ENCODE assay signal across 20 cellular contexts in genomic region chr11:12402027-12402426, GRCh38. TPM values are rescaled to one million over a fixed set of nuclear protein-coding genes. Genes with fewer than 3 reads are reported as not detected.
DNase-seq lines count a peak whose midpoint lies in the region; ATAC-seq and TF ChIP-seq lines count a peak whose summit lies in the region.
"Had no signal": no experiment of that assay in that cellular context is flagged by ENCODE, and none has a peak within 500 bp of the region (broad histone marks: within the 10 kb centered on the region; RNA-seq: fewer than 3 reads in every experiment).

No MANE protein-coding gene starts in this region.

- H3K79me2 ChIP-seq in trophoblast cell (ENCODE audit: control insufficient read depth, insufficient read depth, low read length, poor library complexity), result peaks cover 5% of the 10 kb centered on the region

- H2BK12ac ChIP-seq in trophoblast cell (ENCODE audit: low read length), result peak overlapping the region; percentile 81

- H3K36me3 ChIP-seq in esophagus squamous epithelium (no peaks in the 10 kb centered on the region), trophoblast cell (ENCODE audit: control insufficient read depth in 1 of 2, insufficient read depth in 2 of 2, low read length in 2 of 2) (no peaks in the 10 kb centered on the region), psoas muscle (ENCODE audit: insufficient read depth in 1 of 2, low read depth in 1 of 2) (no peaks in the 10 kb centered on the region)

- H3K4ac ChIP-seq in trophoblast cell (ENCODE audit: low read depth, low read length), result peak overlapping the region; percentile 13

- peak overlapping the region; percentile 5 for H2AFZ ChIP-seq in trophoblast cell (ENCODE audit: insufficient read depth, low read length, poor library complexity)

- H3K27ac ChIP-seq in esophagus squamous epithelium, result peak overlapping the region; percentile 18 to 88 (median 86)
- no peak overlapping the region for H3K27ac ChIP-seq in trophoblast cell (ENCODE audit: low read depth, low read length)
- H3K27ac ChIP-seq in psoas muscle, result no peak overlapping the region
- H3K27ac ChIP-seq in CD4-positive, alpha-beta T cell (ENCODE audit: low read depth, low read length), result no peak overlapping the region
- H3K27ac ChIP-seq: KMS-11 had no signal

- H3K9me3 ChIP-seq in esophagus squamous epithelium (no peaks in the 10 kb centered on the region), trophoblast cell (ENCODE audit: insufficient read depth, low read depth, low read length) (no peaks in the 10 kb centered on the region), psoas muscle (no peaks in the 10 kb centered on the region)
- H3K9me3 ChIP-seq in CD4-positive, alpha-beta T cell (ENCODE audit: control insufficient read depth, low read length), result no peaks in the 10 kb centered on the region

- no peaks in the 10 kb centered on the region for H3K27me3 Mint-ChIP-seq in CD4-positive, alpha-beta T cell
- H3K27me3 Mint-ChIP-seq in activated naive CD4-positive, alpha-beta T cell treated with anti-CD3 and anti-CD28 coated beads for 36 hours (ENCODE audit: low read depth), result no peaks in the 10 kb centered on the region

- no peak for TF ChIP-seq CTCF in esophagus squamous epithelium (IDR thresholded peaks at IDR 0.05)
- TF ChIP-seq CTCF in psoas muscle (IDR thresholded peaks at IDR 0.05), result no peak
- TF ChIP-seq CTCF in CD4-positive, alpha-beta T cell (IDR thresholded peaks at IDR 0.05), result no peak

- H4K8ac ChIP-seq in trophoblast cell (ENCODE audit: low read depth, low read length), result no peak overlapping the region

- H2AK5ac ChIP-seq in trophoblast cell (ENCODE audit: low read length), result no peak overlapping the region

- H3K4me2 ChIP-seq in trophoblast cell (ENCODE audit: low read length), result no peak overlapping the region
- H3K4me2 ChIP-seq: KMS-11 had no signal

- no peak for TF ChIP-seq POLR2A in esophagus squamous epithelium (IDR thresholded peaks at IDR 0.05)

- H3K79me1 ChIP-seq in trophoblast cell (ENCODE audit: low read length), result peaks cover 5% of the 10 kb centered on the region

- H3K4me1 ChIP-seq in esophagus squamous epithelium (peaks cover 0 to 62% (median 3%) of the 10 kb centered on the region in 3 donors), trophoblast cell (ENCODE audit: control insufficient read depth in 1 of 2, insufficient read depth in 2 of 2, low read length in 2 of 2) (peaks cover 17 to 20% of the 10 kb centered on the region in 2 experiments), psoas muscle (peaks cover 3% of the 10 kb centered on the region)

- DNase-seq in ELF-1 (ENCODE audit: low read depth, low spot score), result peak; percentile 10
- DNase-seq in NCI-H69 (lab: John Stamatoyannopoulos, UW), result peak; percentile 21
- DNase-seq in esophagus squamous epithelium (lab: John Stamatoyannopoulos, UW), result no peak
- peak in 1 of 2 donors; percentile 21 for DNase-seq in trophoblast cell
- DNase-seq in psoas muscle, result no peak
- DNase-seq in T-helper 2 cell, result no peak
- DNase-seq in CD4-positive, alpha-beta T cell, result no peak
- DNase-seq in activated naive CD4-positive, alpha-beta T cell treated with anti-CD3 and anti-CD28 coated beads for 36 hours, result no peak
- DNase-seq: activated CD8-positive, alpha-beta memory T cell treated with anti-CD3 and anti-CD28 coated beads, Interleukin-2, amount 50 U/mL, for 48 hours; activated effector memory CD4-positive, alpha-beta T cell treated with anti-CD3 and anti-CD28 coated beads, Interleukin-2, amount 50 U/mL, for 16 hours; CD4-positive, alpha-beta memory T cell; DMS79; head of caudate nucleus; immature natural killer cell; naive B cell; NCI-H2081; SHP77; stimulated activated CD8-positive, alpha-beta memory T cell treated with anti-CD3 and anti-CD28 coated beads, Interleukin-4, amount 100 ng/mL, for 48 hours; substantia nigra had no signal

- no peak overlapping the region for H3K4me3 ChIP-seq in esophagus squamous epithelium
- no peak overlapping the region for H3K4me3 ChIP-seq in trophoblast cell (ENCODE audit: low read depth, low read length)
- no peak overlapping the region for H3K4me3 ChIP-seq in psoas muscle

- H3K4me1 Mint-ChIP-seq in CD4-positive, alpha-beta T cell (ENCODE audit: low read depth), result peaks cover 15% of the 10 kb centered on the region
- peaks cover 9% of the 10 kb centered on the region for H3K4me1 Mint-ChIP-seq in activated naive CD4-positive, alpha-beta T cell treated with anti-CD3 and anti-CD28 coated beads for 36 hours (ENCODE audit: low read depth)
- H3K4me1 Mint-ChIP-seq: immature natural killer cell, naive B cell had no signal

- no peaks in the 10 kb centered on the region for H3K27me3 ChIP-seq in esophagus squamous epithelium
- no peaks in the 10 kb centered on the region for H3K27me3 ChIP-seq in trophoblast cell (ENCODE audit: insufficient read depth, low read length)
- H3K27me3 ChIP-seq in psoas muscle (ENCODE audit: insufficient read depth in 3 of 3, low read length in 2 of 3), result no peaks in the 10 kb centered on the region
- H3K27me3 ChIP-seq in CD4-positive, alpha-beta T cell (ENCODE audit: control insufficient read depth, insufficient read depth, low read length), result no peaks in the 10 kb centered on the region

- no peak overlapping the region for H2BK120ac ChIP-seq in trophoblast cell (ENCODE audit: insufficient read depth, low read length, poor library complexity)

- H4K12ac ChIP-seq in trophoblast cell (ENCODE audit: low read depth, low read length), result no peak overlapping the region

- no peak for ATAC-seq in psoas muscle
- ATAC-seq in CD4-positive, alpha-beta T cell (ENCODE audit: poor library complexity), result no peak

- no peak overlapping the region for H2BK5ac ChIP-seq in trophoblast cell (ENCODE audit: low read depth, low read length, poor library complexity)

- POLR2A ChIA-PET in CD4-positive, alpha-beta T cell (lab: Charles Lee), result no interaction called here

- WGBS in esophagus squamous epithelium, 2 donors, result 70 to 76% methylated on average over 4 of the region's 4 CpGs
- WGBS in trophoblast cell (ENCODE audit: extremely low coverage, insufficient coverage, insufficient read length), result no CpG with 5 or more reads among the region's 4 CpGs
- 77 to 94% (median 93%) methylated on average over 4 of the region's 4 CpGs for WGBS in psoas muscle, 3 donors

- H3K14ac ChIP-seq in trophoblast cell (ENCODE audit: low read length), result peak overlapping the region; percentile 2

- H3K36me3 Mint-ChIP-seq in CD4-positive, alpha-beta T cell (ENCODE audit: low read depth), result no peaks in the 10 kb centered on the region
- H3K36me3 Mint-ChIP-seq in activated naive CD4-positive, alpha-beta T cell treated with anti-CD3 and anti-CD28 coated beads for 36 hours (ENCODE audit: low read depth), result no peaks in the 10 kb centered on the region
- H3K36me3 Mint-ChIP-seq: CD4-positive, alpha-beta memory T cell; immature natural killer cell; naive B cell had no signal

- H3K9ac ChIP-seq in trophoblast cell (ENCODE audit: low read length), result no peak overlapping the region
- H3K9ac ChIP-seq: KMS-11 had no signal

- CTCF ChIA-PET in CD4-positive, alpha-beta T cell (lab: Charles Lee), result no interaction called here
- CTCF ChIA-PET in activated naive CD4-positive, alpha-beta T cell treated with anti-CD3 and anti-CD28 coated beads for 36 hours (lab: Charles Lee), result interaction anchor here (1.0 kb wide), 1 partner anchor 113 kb away, joined by 3 read pairs; no protein-coding TSS in a partner anchor

- no peak overlapping the region for H3K27ac Mint-ChIP-seq in CD4-positive, alpha-beta T cell
- H3K27ac Mint-ChIP-seq in activated naive CD4-positive, alpha-beta T cell treated with anti-CD3 and anti-CD28 coated beads for 36 hours, result no peak overlapping the region
- H3K27ac Mint-ChIP-seq: immature natural killer cell, naive B cell had no signal

- H3K4me3 Mint-ChIP-seq in CD4-positive, alpha-beta T cell, result no peak overlapping the region
- H3K4me3 Mint-ChIP-seq in activated naive CD4-positive, alpha-beta T cell treated with anti-CD3 and anti-CD28 coated beads for 36 hours, result no peak overlapping the region
- H3K4me3 Mint-ChIP-seq: CD4-positive, alpha-beta memory T cell; immature natural killer cell; naive B cell had no signal

- H3K18ac ChIP-seq in trophoblast cell (ENCODE audit: low read length), result peak overlapping the region; percentile 75

- no peaks in the 10 kb centered on the region for H3K9me3 Mint-ChIP-seq in CD4-positive, alpha-beta T cell
- no peaks in the 10 kb centered on the region for H3K9me3 Mint-ChIP-seq in activated naive CD4-positive, alpha-beta T cell treated with anti-CD3 and anti-CD28 coated beads for 36 hours
- H3K9me3 Mint-ChIP-seq: CD4-positive, alpha-beta memory T cell; immature natural killer cell had no signal

- intact Hi-C loops in esophagus squamous epithelium (cut with DNase I) (no loop called here), psoas muscle (cut with DNase I) (no loop called here)
- intact Hi-C loops in CD4-positive, alpha-beta T cell (cut with DNase I, micrococcal nuclease), result no loop called here
- intact Hi-C loops in activated naive CD4-positive, alpha-beta T cell treated with anti-CD3 and anti-CD28 coated beads for 36 hours (cut with micrococcal nuclease), result no loop called here

- no peak overlapping the region for H4K91ac ChIP-seq in trophoblast cell (ENCODE audit: low read depth, low read length)

- no peak overlapping the region for H3K23ac ChIP-seq in trophoblast cell (ENCODE audit: low read length)

RNA-seq across cellular contexts. Expression of gene PARVA, which starts 24.7 kb away (rescaled TPM):
- 10 to 100 TPM in 3 of 4 donors, 1 to 10 TPM in 1; 8.6 to 66.9 (median 16.2) TPM for total RNA-seq in esophagus squamous epithelium
- 66.9 and 67.3 TPM in 2 replicates for polyA plus RNA-seq in trophoblast cell (2013)
- 10 to 100 TPM in 3 of 4 donors, 1 to 10 TPM in 1; 8.3 to 22.7 (median 15.6) TPM for total RNA-seq in psoas muscle
- polyA plus RNA-seq in psoas muscle, result 1 to 10 TPM; 4.4 to 8.5 (median 4.8) TPM
- under 1 TPM; 0.08 to 0.98 TPM for total RNA-seq in CD4-positive, alpha-beta T cell
- total RNA-seq in activated naive CD4-positive, alpha-beta T cell treated with anti-CD3 and anti-CD28 coated beads for 36 hours, result under 1 TPM; 0.22 to 0.38 TPM
- polyA plus RNA-seq: immature natural killer cell had no signal

Comparison
In these comparisons a context has a peak if more than half of its experiments do, and no peak if none do; other contexts are left out.
1. DNase-seq: peak in ELF-1 (single experiment) and NCI-H69 (single experiment); none in esophagus squamous epithelium (single experiment), psoas muscle (0 of 2), T-helper 2 cell (0 of 5), CD4-positive, alpha-beta T cell (0 of 10) and activated naive CD4-positive, alpha-beta T cell treated with anti-CD3 and anti-CD28 coated beads for 36 hours (single experiment).
2. H3K27ac ChIP-seq: peak in esophagus squamous epithelium (4 of 4); none in trophoblast cell (single experiment), psoas muscle (single experiment) and CD4-positive, alpha-beta T cell (single experiment).
3. RNA of gene PARVA, which starts 24.7 kb away (total RNA-seq): 8.6 to 66.9 TPM in esophagus squamous epithelium and 8.3 to 22.7 TPM in psoas muscle; 0.08 to 0.98 TPM in CD4-positive, alpha-beta T cell and 0.22 to 0.38 TPM in activated naive CD4-positive, alpha-beta T cell treated with anti-CD3 and anti-CD28 coated beads for 36 hours; every median in the first group is over 4 times any median in the second.